ENCODE assay signal across 29 cellular contexts in the genomic region with DNA sequence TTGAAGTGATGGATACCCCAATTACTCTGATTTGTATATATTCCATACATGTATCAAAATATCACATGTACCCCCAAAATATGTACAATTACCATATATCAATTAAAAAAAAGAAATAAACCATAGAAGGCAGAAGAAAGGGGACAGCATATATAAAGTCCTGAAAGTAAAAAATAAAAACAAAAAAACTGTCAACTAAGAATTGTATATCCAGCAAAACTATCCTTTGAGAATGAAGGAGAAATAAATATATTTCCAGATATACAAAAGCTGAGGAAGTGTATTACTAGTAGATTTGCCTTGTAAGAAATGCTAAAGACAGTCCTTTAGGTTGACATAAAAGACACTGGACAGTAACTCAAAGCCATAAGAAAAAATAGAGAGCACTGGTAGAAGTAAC.
"Had no signal": no experiment of that assay in that cellular context is flagged by ENCODE, and none has a peak within 500 bp of the region (broad histone marks: within the 10 kb centered on the region; RNA-seq: fewer than 3 reads in every experiment).

No MANE protein-coding gene starts in this region.

- H3K27me3 ChIP-seq: adrenal gland, SJCRH30 had no signal

- H3K36me3 Mint-ChIP-seq: brain had no signal

- H3K27me3 Mint-ChIP-seq: activated CD4-positive, alpha-beta T cell treated with anti-CD3 and anti-CD28 coated beads for 36 hours; activated CD4-positive, alpha-beta T cell treated with anti-CD3 and anti-CD28 coated beads, Interleukin-2, amount 10 ng/mL, durations not matched to agents 7 days and 5 days; activated naive CD8-positive, alpha-beta T cell treated with anti-CD3 and anti-CD28 coated beads, Interleukin-2, amount 10 ng/mL, durations not matched to agents 7 days and 5 days had no signal

- H3K4me3 Mint-ChIP-seq: activated CD4-positive, alpha-beta T cell treated with anti-CD3 and anti-CD28 coated beads for 36 hours; activated CD4-positive, alpha-beta T cell treated with anti-CD3 and anti-CD28 coated beads, Interleukin-2, amount 10 ng/mL, durations not matched to agents 7 days and 5 days; activated CD8-positive, alpha-beta T cell treated with anti-CD3 and anti-CD28 coated beads, Interleukin-2, amount 10 ng/mL, durations not matched to agents 7 days and 5 days; activated naive CD8-positive, alpha-beta T cell treated with anti-CD3 and anti-CD28 coated beads, Interleukin-2, amount 10 ng/mL, durations not matched to agents 7 days and 5 days; activated T-cell treated with anti-CD3 and anti-CD28 coated beads, Interleukin-2, amount 50 U/mL, for 4 hours; brain; T-helper 2 cell treated with Interferon-gamma antibody and Interleukin-4, amounts not matched to agents 5 μg/mL and 100 μg/mL, for 36 hours; WTC11 had no signal

- H3K4me1 ChIP-seq: adrenal gland, SJCRH30 had no signal

- H3K9me3 ChIP-seq: SJCRH30 had no signal

- ATAC-seq: activated CD4-positive, alpha-beta T cell treated with anti-CD3 and anti-CD28 coated beads for 36 hours; activated CD4-positive, CD25-positive, alpha-beta regulatory T cell treated with anti-CD3 and anti-CD28 coated beads, Interleukin-2, amount 50 U/mL, for 24 hours; activated CD8-positive, alpha-beta T cell treated with anti-CD3 and anti-CD28 coated beads, Interleukin-2, amount 10 ng/mL, durations not matched to agents 7 days and 5 days; activated T-cell treated with anti-CD3 and anti-CD28 coated beads, Interleukin-2, amount 50 U/mL, for 4 hours; Panc1; WTC11 had no signal

- H3K4me3 ChIP-seq: adrenal gland, SJCRH30, SK-N-MC had no signal

- H3K36me3 ChIP-seq: adrenal gland, SJCRH30 had no signal

- H3K27ac Mint-ChIP-seq: activated CD4-positive, alpha-beta T cell treated with anti-CD3 and anti-CD28 coated beads for 36 hours; activated CD4-positive, alpha-beta T cell treated with anti-CD3 and anti-CD28 coated beads, Interleukin-2, amount 10 ng/mL, durations not matched to agents 7 days and 5 days; activated CD8-positive, alpha-beta T cell treated with anti-CD3 and anti-CD28 coated beads, Interleukin-2, amount 10 ng/mL, durations not matched to agents 7 days and 5 days; activated naive CD8-positive, alpha-beta T cell treated with anti-CD3 and anti-CD28 coated beads, Interleukin-2, amount 10 ng/mL, durations not matched to agents 7 days and 5 days; brain; T-helper 2 cell treated with Interferon-gamma antibody and Interleukin-4, amounts not matched to agents 5 μg/mL and 100 μg/mL, for 36 hours; WTC11 had no signal

- H3K4me1 Mint-ChIP-seq: brain, WTC11 had no signal

- DNase-seq: activated CD4-positive, alpha-beta T cell treated with anti-CD3 and anti-CD28 coated beads for 36 hours; activated CD4-positive, alpha-beta T cell treated with anti-CD3 and anti-CD28 coated beads, Interleukin-2, amount 10 ng/mL, durations not matched to agents 7 days and 5 days; activated CD4-positive, alpha-beta T cell treated with anti-CD3 and anti-CD28 coated beads, Interleukin-2, amount 50 U/mL, for 48 hours; activated CD8-positive, alpha-beta T cell treated with anti-CD3 and anti-CD28 coated beads, Interleukin-2, amount 10 ng/mL, durations not matched to agents 7 days and 5 days; activated effector memory CD4-positive, alpha-beta T cell treated with anti-CD3 and anti-CD28 coated beads, Interleukin-2, amount 50 U/mL, for 16 hours; activated naive CD4-positive, alpha-beta T cell; activated naive CD4-positive, alpha-beta T cell treated with anti-CD3 and anti-CD28 coated beads, Interleukin-2, amount 50 U/mL, for 16 hours; activated naive CD8-positive, alpha-beta T cell treated with anti-CD3 and anti-CD28 coated beads, Interleukin-2, amount 10 ng/mL, durations not matched to agents 7 days and 5 days; activated T-cell treated with anti-CD3 and anti-CD28 coated beads, Interleukin-2, amount 50 U/mL, for 4 hours; adrenal gland; anterior cingulate cortex; caudate nucleus; MM.1S; MV-4-11; NCI-H1092; NCI-H1436 treated with DMSO at 0.1 percent for 48 hours; NCI-H1694 treated with DMSO at 0.1 percent for 48 hours; NCI-H2029; NCI-H345; NCI-H524 treated with DMSO at 0.1 percent for 48 hours; SHP77; SJCRH30 had no signal

- H3K27ac ChIP-seq: adrenal gland, KMS-11, SJCRH30, SK-N-MC had no signal
